2 cellular contexts compared by ENCODE assay signal in genomic region chr7:26208040-26208439, GRCh38.
TF ChIP-seq lines count a peak whose summit lies in the region.

No MANE protein-coding gene starts in this region.

TF ChIP-seq in SK-N-SH, 30 proteins besides CTCF, POLR2A, EP300 and RAD21 (continued from another document):
- TF ChIP-seq CHD2 (IDR thresholded peaks at IDR 0.05; ENCODE audit: low read length, partially characterized antibody) = peak; percentile 45

TF ChIP-seq in GM23338, 12 proteins besides CTCF, POLR2A, EP300 and RAD21:
- no peak for TF ChIP-seq ETS1 (IDR thresholded peaks at IDR 0.05)
